8 cellular contexts compared by ENCODE assay signal in the genomic region with DNA sequence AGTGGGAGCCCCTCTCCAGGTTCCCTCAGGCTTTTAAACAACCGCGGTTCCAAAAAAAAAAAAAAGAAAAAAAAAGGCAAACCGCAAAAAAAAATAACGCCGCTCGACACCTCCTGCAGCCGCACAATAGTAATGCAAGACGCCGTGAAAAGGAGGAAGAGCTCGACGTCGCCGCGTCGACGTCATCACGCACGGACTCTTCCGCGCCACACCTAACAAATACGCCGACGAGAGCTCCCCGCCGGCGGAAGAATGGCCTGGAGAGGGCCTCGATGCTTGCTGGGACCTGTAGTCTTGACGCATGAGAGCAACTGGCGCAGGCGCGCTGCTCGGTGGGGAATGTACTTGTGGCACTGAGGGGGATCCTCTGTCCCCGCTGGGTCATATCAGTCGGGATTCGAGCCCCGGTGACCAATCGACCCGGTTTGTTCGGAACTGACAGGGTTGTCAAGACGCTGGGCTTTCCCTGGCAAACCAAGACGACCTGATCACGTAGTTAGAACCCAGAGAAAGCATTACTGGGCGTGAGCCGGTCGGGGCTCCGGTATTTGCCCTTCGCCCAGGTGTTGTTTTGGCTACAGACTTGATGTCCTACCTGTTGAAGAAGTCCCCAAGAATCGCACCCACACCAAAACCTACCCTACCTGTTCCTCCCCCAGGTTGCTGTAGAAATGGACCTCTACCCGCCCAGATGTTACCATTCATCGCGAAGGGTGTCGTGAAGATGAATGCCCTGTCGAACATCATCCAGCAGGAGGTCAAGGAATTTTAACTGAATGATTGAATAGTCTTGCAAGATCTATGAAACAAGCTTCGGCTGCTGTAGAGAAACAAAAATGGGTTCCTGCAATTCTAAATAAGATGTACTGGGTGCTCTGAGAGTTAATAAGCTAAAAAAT. TPM values are rescaled to one million over a fixed set of nuclear protein-coding genes. Genes with fewer than 3 reads are reported as not detected.
DNase-seq lines count a peak whose midpoint lies in the region; ATAC-seq and TF ChIP-seq lines count a peak whose summit lies in the region.

TSS of gene CBR4 (minus strand) at position 131 of the 899 bp plus-strand sequence. CDS start 166 bp downstream, outside the sequence.

- H3K4me2 ChIP-seq in GM23248 (ENCODE audit: unreplicated experiment) = peak within 1 kb of the TSS; percentile 100
- peak within 1 kb of the TSS; percentile 80 for H3K4me2 ChIP-seq in fibroblast of lung (ENCODE audit: extremely low read depth, insufficient read depth, low read length)

- H3K9me3 Mint-ChIP-seq in activated T-helper 17 cell treated with anti-CD3 and anti-CD28 coated beads, Interleukin-2, amount 50 U/mL, for 72 hours = no peaks in the 10 kb centered on the region
- H3K9me3 Mint-ChIP-seq in naive thymus-derived CD8-positive, alpha-beta T cell = no peaks in the 10 kb centered on the region

- H3K4me3 Mint-ChIP-seq in activated T-helper 17 cell treated with anti-CD3 and anti-CD28 coated beads, Interleukin-2, amount 50 U/mL, for 72 hours = peak within 1 kb of the TSS; percentile 98
- peak within 1 kb of the TSS; percentile 89 to 98 (median 96) for H3K4me3 Mint-ChIP-seq in naive thymus-derived CD8-positive, alpha-beta T cell

- H3K27me3 Mint-ChIP-seq in activated T-helper 17 cell treated with anti-CD3 and anti-CD28 coated beads, Interleukin-2, amount 50 U/mL, for 72 hours = no peaks in the 10 kb centered on the region
- H3K27me3 Mint-ChIP-seq in naive thymus-derived CD8-positive, alpha-beta T cell = peaks cover 0 to 4% (median 2%) of the 10 kb centered on the region in 5 donors

- H3K4me3 ChIP-seq in GM23248 (peak within 1 kb of the TSS; percentile 83), fibroblast of lung (replicated peaks in 1 of 4; ENCODE audit: control extremely low read depth in 1 of 4, insufficient read depth in 1 of 4, low read depth in 3 of 4, low read length in 4 of 4) (peak within 1 kb of the TSS; percentile 70 to 82 (median 78))

- no peaks in the 10 kb centered on the region for H3K9me2 ChIP-seq in GM23248 (ENCODE audit: insufficient read depth)

- POLR2A ChIA-PET in naive thymus-derived CD8-positive, alpha-beta T cell (lab: Charles Lee) = interaction anchor here (0.7 to 2.3 kb wide), 17 partner anchors 9 to 1083 kb away, joined by 3 to 15 read pairs (median 4); partner anchors contain the start of genes CLCN3, DDX60, DDX60L and NEK1

- peaks cover 25% of the 10 kb centered on the region for H3K36me3 Mint-ChIP-seq in activated T-helper 17 cell treated with anti-CD3 and anti-CD28 coated beads, Interleukin-2, amount 50 U/mL, for 72 hours (ENCODE audit: low read depth)
- peaks cover 0 to 12% (median 0%) of the 10 kb centered on the region in 3 donors for H3K36me3 Mint-ChIP-seq in naive thymus-derived CD8-positive, alpha-beta T cell

- H3K9ac ChIP-seq in GM23248 (peak within 1 kb of the TSS; percentile 95), fibroblast of lung (ENCODE audit: insufficient read depth, low read length) (peak within 1 kb of the TSS; percentile 77)

- peak in 1 of 2 donors; percentile 40 for TF ChIP-seq CTCF in fibroblast of lung (conservative IDR thresholded peaks at IDR 0.05 in 1 of 2, IDR thresholded peaks at IDR 0.05 in 1 of 2; ENCODE audit: low read depth in 1 of 2, low read length in 2 of 2)

- peaks cover 18% of the 10 kb centered on the region for H3K4me1 Mint-ChIP-seq in activated T-helper 17 cell treated with anti-CD3 and anti-CD28 coated beads, Interleukin-2, amount 50 U/mL, for 72 hours
- peaks cover 16 to 46% (median 33%) of the 10 kb centered on the region in 4 donors for H3K4me1 Mint-ChIP-seq in naive thymus-derived CD8-positive, alpha-beta T cell

- 1% methylated on average over 42 to 54 of the region's 54 CpGs for WGBS in GM23248 (ENCODE audit: low coverage in 1 of 2, low lambda C conversion rate in 2 of 2, missing lambda C conversion rate in 2 of 2), 2 experiments

- H4K20me1 ChIP-seq in GM23248 (ENCODE audit: insufficient read depth) (no peaks in the 10 kb centered on the region), fibroblast of lung (ENCODE audit: control insufficient read depth, extremely low read depth, insufficient read depth, low read length) (no peaks in the 10 kb centered on the region)

- peak within 1 kb of the TSS; percentile 98 for H2AFZ ChIP-seq in GM23248
- peak within 1 kb of the TSS; percentile 95 for H2AFZ ChIP-seq in fibroblast of lung (ENCODE audit: low read length)

- H3K4me1 ChIP-seq in GM23248 (ENCODE audit: insufficient read depth) = peaks cover 36% of the 10 kb centered on the region
- peaks cover 5% of the 10 kb centered on the region for H3K4me1 ChIP-seq in fibroblast of lung (ENCODE audit: control insufficient read depth, extremely low read depth, insufficient read depth, low read length)

- H3F3A ChIP-seq in GM23248 (ENCODE audit: insufficient read depth) = peaks cover 17% of the 10 kb centered on the region

- in situ Hi-C loops in GM23248 (cut with MboI) = no loop called here

- peaks cover 36% of the 10 kb centered on the region for H3K79me2 ChIP-seq in GM23248 (ENCODE audit: insufficient read depth)
- peaks cover 3% of the 10 kb centered on the region for H3K79me2 ChIP-seq in fibroblast of lung (ENCODE audit: control insufficient read depth, insufficient read depth, low read length)

- peak within 1 kb of the TSS; percentile 99 for H3K27ac Mint-ChIP-seq in activated T-helper 17 cell treated with anti-CD3 and anti-CD28 coated beads, Interleukin-2, amount 50 U/mL, for 72 hours
- H3K27ac Mint-ChIP-seq in naive thymus-derived CD8-positive, alpha-beta T cell = peak within 1 kb of the TSS; percentile 93 to 99 (median 96)

- H3K27ac ChIP-seq in GM23248 (peak within 1 kb of the TSS; percentile 84), fibroblast of lung (ENCODE audit: insufficient read depth, low read length) (peak within 1 kb of the TSS; percentile 82)

- no peaks in the 10 kb centered on the region for H3K27me3 ChIP-seq in GM23248 (replicated peaks; ENCODE audit: insufficient read depth)
- H3K27me3 ChIP-seq in fibroblast of lung (ENCODE audit: control insufficient read depth, insufficient read depth, low read length) = no peaks in the 10 kb centered on the region

- no peaks in the 10 kb centered on the region for H3K36me3 ChIP-seq in GM23248 (ENCODE audit: low read depth)
- H3K36me3 ChIP-seq in fibroblast of lung (ENCODE audit: control insufficient read depth, insufficient read depth, low read length) = no peaks in the 10 kb centered on the region

- peak; percentile 98 for ATAC-seq in activated T-helper 17 cell treated with anti-CD3 and anti-CD28 coated beads, Interleukin-2, amount 50 U/mL, for 72 hours (replicated peaks)
- ATAC-seq in naive thymus-derived CD8-positive, alpha-beta T cell = peak; percentile 94 to 97

- DNase-seq in Daoy (ENCODE audit: low read depth) (peak; percentile 96), GM23248 (peak; percentile 99), LHCN-M2 (ENCODE audit: low read depth) (peak; percentile 98), RPMI8226 (peak; percentile 96), fibroblast of lung (ENCODE audit: low read depth in 2 of 2) (peak; percentile 99)
- DNase-seq in naive thymus-derived CD8-positive, alpha-beta T cell = peak; percentile 87 to 99 (median 95)
- DNase-seq in stimulated activated naive CD4-positive, alpha-beta T cell treated with Interleukin-2 at 50 U/mL for 16 hours (lab: John Stamatoyannopoulos, UW) = peak; percentile 96

- H3K9me3 ChIP-seq in GM23248 (ENCODE audit: low read depth) = no peaks in the 10 kb centered on the region
- no peaks in the 10 kb centered on the region for H3K9me3 ChIP-seq in fibroblast of lung (ENCODE audit: control insufficient read depth, insufficient read depth, low read depth, low read length)

RNA-seq across cellular contexts. Expression of gene CBR4, which starts in this region (rescaled TPM):
- 3.4 and 5.8 TPM in 2 replicates for total RNA-seq in Daoy (2014; rRNA removed; shearing (Covaris generic))
- total RNA-seq in GM23248 (2014; rRNA removed; shearing (Covaris generic)) = 9.9 and 10.4 TPM in 2 replicates
- polyA plus RNA-seq in GM23248 (2016; fragmentation: Nextera tagmentation; extraction: Ambion mirVana) (14.7 and 15.5 TPM in 2 replicates), fibroblast of lung (2.6 and 3.3 TPM in 2 replicates)
- total RNA-seq in LHCN-M2 (2014; rRNA removed) (11.9 and 14.5 TPM in 2 replicates), fibroblast of lung (14.4 and 19.0 TPM in 2 replicates)
- polyA plus RNA-seq in LHCN-M2 (2012) = 2.8 TPM
- 10 to 100 TPM; 13.7 to 18.0 TPM for total RNA-seq in activated T-helper 17 cell treated with anti-CD3 and anti-CD28 coated beads, Interleukin-2, amount 50 U/mL, for 72 hours
- polyA plus RNA-seq in fibroblast of lung (2012) = 4.9 and 5.4 TPM in 2 replicates
- polyA minus RNA-seq in fibroblast of lung (ENCODE audit: low replicate concordance) = 1.3 and 1.9 TPM in 2 replicates
- total RNA-seq in naive thymus-derived CD8-positive, alpha-beta T cell = 10 to 100 TPM; 20.4 to 22.8 TPM
- 1 to 10 TPM; 4.5 to 5.5 (median 4.9) TPM for polyA plus RNA-seq in naive thymus-derived CD8-positive, alpha-beta T cell

Comparison
In these comparisons a context has a peak if more than half of its experiments do, and no peak if none do; other contexts are left out.
1. Peak in every context shown above with its lines: DNase-seq, ATAC-seq, H3K4me3 ChIP-seq and H3K27ac ChIP-seq.